ENCODE assay signal across 23 cellular contexts in the genomic region with DNA sequence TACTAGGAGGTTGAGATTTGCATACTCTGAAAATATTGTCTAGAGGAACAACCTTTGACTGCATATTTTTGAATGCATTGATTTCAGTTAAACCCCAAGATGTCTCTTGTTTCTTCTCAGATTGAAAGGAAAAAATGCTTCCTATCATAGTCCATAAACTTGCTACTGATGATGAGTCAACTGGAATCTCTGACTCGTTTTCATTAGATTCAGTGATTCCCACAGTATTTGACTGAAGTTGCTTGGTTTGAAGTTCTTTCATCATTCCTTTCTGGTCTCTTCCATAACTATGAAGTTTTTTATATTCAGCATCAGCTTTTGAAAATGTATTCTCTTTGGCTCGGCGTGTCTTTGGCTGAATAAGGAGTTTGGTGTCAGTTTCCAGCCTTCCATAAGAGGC. TPM values are rescaled to one million over a fixed set of nuclear protein-coding genes. Genes with fewer than 3 reads are reported as not detected.
DNase-seq lines count a peak whose midpoint lies in the region; TF ChIP-seq lines count a peak whose summit lies in the region.
"Had no signal": no experiment of that assay in that cellular context is flagged by ENCODE, and none has a peak within 500 bp of the region (broad histone marks: within the 10 kb centered on the region; RNA-seq: fewer than 3 reads in every experiment).

No MANE protein-coding gene starts in this region.

- H3K9me3 Mint-ChIP-seq in activated naive CD4-positive, alpha-beta T cell treated with anti-CD3 and anti-CD28 coated beads, Interleukin-2, amount 50 U/mL, for 24 hours = no peaks in the 10 kb centered on the region
- H3K9me3 Mint-ChIP-seq: activated T-helper 17 cell treated with anti-CD3 and anti-CD28 coated beads, Interleukin-2, amount 50 U/mL, for 72 hours; dendritic cell treated with granulocyte-macrophage colony-stimulating factor and Interleukin-4, amounts not matched to agents 40 ng/mL and 50 ng/mL, for 4 days; naive thymus-derived CD4-positive, alpha-beta T cell had no signal

- H3K4me1 Mint-ChIP-seq in activated naive CD4-positive, alpha-beta T cell treated with anti-CD3 and anti-CD28 coated beads, Interleukin-2, amount 50 U/mL, for 24 hours = peaks cover 8% of the 10 kb centered on the region
- H3K4me1 Mint-ChIP-seq: activated T-helper 17 cell treated with anti-CD3 and anti-CD28 coated beads, Interleukin-2, amount 50 U/mL, for 72 hours had no signal

- H3K4me3 Mint-ChIP-seq in activated naive CD4-positive, alpha-beta T cell treated with anti-CD3 and anti-CD28 coated beads, Interleukin-2, amount 50 U/mL, for 24 hours = no peak overlapping the region
- H3K4me3 Mint-ChIP-seq: activated T-helper 17 cell treated with anti-CD3 and anti-CD28 coated beads, Interleukin-2, amount 50 U/mL, for 72 hours; dendritic cell treated with granulocyte-macrophage colony-stimulating factor and Interleukin-4, amounts not matched to agents 40 ng/mL and 50 ng/mL, for 4 days; naive thymus-derived CD4-positive, alpha-beta T cell had no signal

- no peaks in the 10 kb centered on the region for H3K9me3 ChIP-seq in tibial nerve
- H3K9me3 ChIP-seq: body of pancreas, suprapubic skin had no signal

- no peaks in the 10 kb centered on the region for H3K4me1 ChIP-seq in tibial nerve
- H3K4me1 ChIP-seq: body of pancreas, parathyroid adenoma, suprapubic skin had no signal

- DNase-seq in activated naive CD4-positive, alpha-beta T cell treated with Interleukin-2 at 50 U/mL for 16 hours = no peak
- DNase-seq in LHCN-M2 (ENCODE audit: low read depth) = peak; percentile 33
- DNase-seq in brain microvascular endothelial cell = peak; percentile 1
- peak; percentile 40 for DNase-seq in renal cortical epithelial cell (ENCODE audit: low read depth)
- no peak for DNase-seq in tibial nerve (ENCODE audit: low spot score in 2 of 2)
- no peak for DNase-seq in NCI-H2029 (lab: John Stamatoyannopoulos, UW)
- DNase-seq in NCI-H128 (lab: John Stamatoyannopoulos, UW; ENCODE audit: unreplicated experiment) = no peak
- DNase-seq: activated CD4-positive, alpha-beta T cell treated with anti-CD3 and anti-CD28 coated beads, Interleukin-2, amount 50 U/mL, for 48 hours; body of pancreas; head of caudate nucleus; Karpas-422; naive thymus-derived CD4-positive, alpha-beta T cell; NCI-H1105 treated with DMSO at 0.1 percent for 48 hours; stimulated activated CD4-positive, alpha-beta T cell treated with anti-CD3 and anti-CD28 coated beads, Interleukin-4, amount 100 ng/mL, for 1 hour had no signal

- H3K27me3 ChIP-seq in brain microvascular endothelial cell (replicated peaks) (no peaks in the 10 kb centered on the region), tibial nerve (no peaks in the 10 kb centered on the region)
- H3K27me3 ChIP-seq: body of pancreas, suprapubic skin had no signal

- H3K36me3 ChIP-seq in brain microvascular endothelial cell (replicated peaks) (no peaks in the 10 kb centered on the region), tibial nerve (peaks cover 0 to 74% (median 0%) of the 10 kb centered on the region in 3 donors)

- no peaks in the 10 kb centered on the region for H3K27me3 Mint-ChIP-seq in activated naive CD4-positive, alpha-beta T cell treated with anti-CD3 and anti-CD28 coated beads, Interleukin-2, amount 50 U/mL, for 24 hours
- H3K27me3 Mint-ChIP-seq: activated T-helper 17 cell treated with anti-CD3 and anti-CD28 coated beads, Interleukin-2, amount 50 U/mL, for 72 hours; dendritic cell treated with granulocyte-macrophage colony-stimulating factor and Interleukin-4, amounts not matched to agents 40 ng/mL and 50 ng/mL, for 4 days; naive thymus-derived CD4-positive, alpha-beta T cell had no signal

- no peak overlapping the region for H3K4me3 ChIP-seq in brain microvascular endothelial cell (ENCODE audit: low read depth, low read length)
- no peak overlapping the region for H3K4me3 ChIP-seq in tibial nerve
- H3K4me3 ChIP-seq: body of pancreas, suprapubic skin had no signal

- in situ Hi-C loops in brain microvascular endothelial cell (cut with HindIII; ENCODE audit: low pct_ligation_motif_present, low sequenced_read_pairs) = no loop called here

- 81 to 86% methylated on average over 3 of the region's 3 CpGs for WGBS in tibial nerve, 2 donors

- TF ChIP-seq CTCF in brain microvascular endothelial cell (IDR thresholded peaks at IDR 0.05; ENCODE audit: low read depth, low read length, missing control alignments) = no peak
- no peak for TF ChIP-seq CTCF in tibial nerve (IDR thresholded peaks at IDR 0.05)

- H3K27ac ChIP-seq in brain microvascular endothelial cell (no peak overlapping the region), tibial nerve (no peak overlapping the region)
- H3K27ac ChIP-seq: body of pancreas, epithelial cell of prostate, parathyroid adenoma, suprapubic skin had no signal

- H3K36me3 Mint-ChIP-seq in activated naive CD4-positive, alpha-beta T cell treated with anti-CD3 and anti-CD28 coated beads, Interleukin-2, amount 50 U/mL, for 24 hours = no peaks in the 10 kb centered on the region

- no peak for TF ChIP-seq POLR2A in tibial nerve (IDR thresholded peaks at IDR 0.05)

- H3K27ac Mint-ChIP-seq in activated naive CD4-positive, alpha-beta T cell treated with anti-CD3 and anti-CD28 coated beads, Interleukin-2, amount 50 U/mL, for 24 hours = peak overlapping the region; percentile 76
- H3K27ac Mint-ChIP-seq: activated T-helper 17 cell treated with anti-CD3 and anti-CD28 coated beads, Interleukin-2, amount 50 U/mL, for 72 hours; dendritic cell treated with granulocyte-macrophage colony-stimulating factor and Interleukin-4, amounts not matched to agents 40 ng/mL and 50 ng/mL, for 4 days had no signal

- TF ChIP-seq EP300 in tibial nerve (IDR thresholded peaks at IDR 0.05) = no peak

RNA-seq across cellular contexts. Expression of a gene that starts 10.7 kb away (rescaled TPM):
- total RNA-seq in LHCN-M2 (2014; rRNA removed) = 17.1 and 19.6 TPM in 2 replicates
- polyA plus RNA-seq in LHCN-M2 (2012) = 4.8 TPM
- 12.5 and 28.5 TPM in 2 replicates for total RNA-seq in renal cortical epithelial cell
- total RNA-seq in tibial nerve = 10 to 100 TPM; 18.4 to 24.6 (median 20.7) TPM

RNA-seq across cellular contexts. Expression of a gene that starts 11.0 kb away (rescaled TPM):
- 12.9 and 13.1 TPM in 2 replicates for total RNA-seq in LHCN-M2 (2014; rRNA removed)
- polyA plus RNA-seq in LHCN-M2 (2012) = 5.0 TPM
- total RNA-seq in renal cortical epithelial cell = 8.3 and 15.9 TPM in 2 replicates
- total RNA-seq in tibial nerve = 10 to 100 TPM in 3 of 4 donors, 1 to 10 TPM in 1; 8.5 to 16.3 (median 12.8) TPM

RNA-seq across cellular contexts. Expression of a gene that starts 39.9 kb away (rescaled TPM):
- total RNA-seq in LHCN-M2 (2014; rRNA removed) (not detected in 2 replicates), renal cortical epithelial cell (not detected in 2 replicates), tibial nerve (not detected)
- 0.10 TPM for polyA plus RNA-seq in LHCN-M2 (2012)
- total RNA-seq: activated T-helper 17 cell treated with anti-CD3 and anti-CD28 coated beads, Interleukin-2, amount 50 U/mL, for 72 hours; body of pancreas; H1; lung microvascular endothelial cell; skeletal muscle tissue had no signal
- polyA plus RNA-seq: naive thymus-derived CD4-positive, alpha-beta T cell had no signal

Comparison
In these comparisons a context has a peak if more than half of its experiments do, and no peak if none do; other contexts are left out.
1. DNase-seq: peak in LHCN-M2 (single experiment), brain microvascular endothelial cell (single experiment) and renal cortical epithelial cell (single experiment); none in activated naive CD4-positive, alpha-beta T cell treated with Interleukin-2 at 50 U/mL for 16 hours (single experiment), tibial nerve (0 of 2), NCI-H2029 (single experiment) and NCI-H128 (single experiment).